1 cellular context compared by ENCODE assay signal in the genomic region with DNA sequence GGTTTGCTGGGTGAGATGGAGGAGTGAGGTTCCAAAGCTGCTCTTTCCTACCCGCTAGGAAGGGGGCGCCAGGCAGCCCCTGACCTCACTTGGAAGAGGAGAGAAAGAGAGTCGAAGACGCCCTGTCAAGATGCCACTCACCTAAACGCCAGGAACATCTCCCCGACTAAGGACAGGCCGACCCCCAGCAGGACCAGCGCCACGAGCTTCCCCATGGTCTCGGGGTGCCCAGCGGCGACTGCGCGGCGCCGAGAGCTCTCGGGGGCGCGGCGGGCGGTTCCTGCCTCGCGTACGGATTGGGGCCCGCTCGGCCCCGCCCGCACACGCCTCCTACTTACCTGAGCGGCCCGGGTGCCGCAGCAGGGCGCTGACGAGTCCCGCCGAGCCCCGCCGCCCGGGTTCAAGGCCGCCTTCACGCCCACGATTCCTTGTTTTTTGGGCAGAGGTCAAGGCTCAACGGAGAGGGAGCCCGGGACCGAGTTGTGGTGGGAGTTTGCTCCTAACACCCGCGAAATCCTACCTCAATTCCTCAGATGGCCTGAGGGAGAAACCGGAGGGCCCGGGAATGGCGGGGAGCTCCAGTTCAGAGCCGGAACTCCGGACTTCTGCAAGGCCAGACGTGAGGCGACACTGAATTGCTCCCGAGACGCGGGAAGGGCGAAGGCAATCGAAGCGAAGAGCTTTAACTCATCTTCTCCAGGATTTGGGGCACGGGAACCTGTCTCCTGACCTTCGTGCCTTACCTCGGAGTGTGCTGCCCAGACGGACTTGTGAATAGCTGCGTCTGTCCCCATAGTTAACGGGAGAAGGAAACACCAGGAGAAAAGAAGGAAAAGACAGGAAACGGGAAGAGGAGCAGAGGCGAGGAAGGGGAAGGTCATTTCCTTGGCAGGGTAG.
TF ChIP-seq lines count a peak whose summit lies in the region.

A gene (minus strand): TSS at position 240 of the 897 bp plus-strand sequence. CDS start 25 bp downstream, at position 215.

TF ChIP-seq in HepG2, 621 proteins besides CTCF, POLR2A, EP300 and RAD21 (continued from another document and continues in another):
- TF ChIP-seq, protein P1, sequence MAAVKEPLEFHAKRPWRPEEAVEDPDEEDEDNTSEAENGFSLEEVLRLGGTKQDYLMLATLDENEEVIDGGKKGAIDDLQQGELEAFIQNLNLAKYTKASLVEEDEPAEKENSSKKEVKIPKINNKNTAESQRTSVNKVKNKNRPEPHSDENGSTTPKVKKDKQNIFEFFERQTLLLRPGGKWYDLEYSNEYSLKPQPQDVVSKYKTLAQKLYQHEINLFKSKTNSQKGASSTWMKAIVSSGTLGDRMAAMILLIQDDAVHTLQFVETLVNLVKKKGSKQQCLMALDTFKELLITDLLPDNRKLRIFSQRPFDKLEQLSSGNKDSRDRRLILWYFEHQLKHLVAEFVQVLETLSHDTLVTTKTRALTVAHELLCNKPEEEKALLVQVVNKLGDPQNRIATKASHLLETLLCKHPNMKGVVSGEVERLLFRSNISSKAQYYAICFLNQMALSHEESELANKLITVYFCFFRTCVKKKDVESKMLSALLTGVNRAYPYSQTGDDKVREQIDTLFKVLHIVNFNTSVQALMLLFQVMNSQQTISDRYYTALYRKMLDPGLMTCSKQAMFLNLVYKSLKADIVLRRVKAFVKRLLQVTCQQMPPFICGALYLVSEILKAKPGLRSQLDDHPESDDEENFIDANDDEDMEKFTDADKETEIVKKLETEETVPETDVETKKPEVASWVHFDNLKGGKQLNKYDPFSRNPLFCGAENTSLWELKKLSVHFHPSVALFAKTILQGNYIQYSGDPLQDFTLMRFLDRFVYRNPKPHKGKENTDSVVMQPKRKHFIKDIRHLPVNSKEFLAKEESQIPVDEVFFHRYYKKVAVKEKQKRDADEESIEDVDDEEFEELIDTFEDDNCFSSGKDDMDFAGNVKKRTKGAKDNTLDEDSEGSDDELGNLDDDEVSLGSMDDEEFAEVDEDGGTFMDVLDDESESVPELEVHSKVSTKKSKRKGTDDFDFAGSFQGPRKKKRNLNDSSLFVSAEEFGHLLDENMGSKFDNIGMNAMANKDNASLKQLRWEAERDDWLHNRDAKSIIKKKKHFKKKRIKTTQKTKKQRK (IDR thresholded peaks at IDR 0.05; ENCODE audit: low read length), result no peak
- TF ChIP-seq ZNF713 (CRISPR knock-in tag; IDR thresholded peaks at IDR 0.05) (no peak), PTBP1 (IDR thresholded peaks at IDR 0.05; ENCODE audit: low read depth, low read length, poor library complexity, severe bottlenecking) (no peak), ZNF615 (CRISPR knock-in tag; IDR thresholded peaks at IDR 0.05; ENCODE audit: borderline replicate concordance) (no peak), FIP1L1 (IDR thresholded peaks at IDR 0.05; ENCODE audit: borderline replicate concordance, insufficient read depth, low read depth, low read length) (no peak), ZFP36 (IDR thresholded peaks at IDR 0.05; ENCODE audit: borderline replicate concordance, low read depth, low read length, partially characterized antibody) (no peak), TEAD2 (CRISPR knock-in tag; IDR thresholded peaks at IDR 0.05) (no peak), ZNF326 (CRISPR knock-in tag; IDR thresholded peaks at IDR 0.05; ENCODE audit: borderline replicate concordance) (no peak), HDAC6 (IDR thresholded peaks at IDR 0.05; ENCODE audit: low read depth, low read length) (no peak), NR2F2 (IDR thresholded peaks at IDR 0.05; ENCODE audit: borderline replicate concordance, low read depth) (no peak), CBX5 (CRISPR knock-in tag; IDR thresholded peaks at IDR 0.05; ENCODE audit: borderline replicate concordance) (no peak), LCORL (IDR thresholded peaks at IDR 0.05) (no peak), LCORL (CRISPR knock-in tag; IDR thresholded peaks at IDR 0.05) (peak; percentile 69), ZNF230 (CRISPR knock-in tag; IDR thresholded peaks at IDR 0.05) (peak; percentile 91), ZNF883 (CRISPR knock-in tag; IDR thresholded peaks at IDR 0.05; ENCODE audit: not compliant biosample characterization) (peak; percentile 54), PHF8 (CRISPR knock-in tag; IDR thresholded peaks at IDR 0.05) (peak; percentile 81), SMAD9 (CRISPR knock-in tag; IDR thresholded peaks at IDR 0.05) (no peak), KMT2B (CRISPR knock-in tag; IDR thresholded peaks at IDR 0.05) (no peak; the same call in 1 of the 2 replicates), HNRNPUL1 (IDR thresholded peaks at IDR 0.05; ENCODE audit: low read depth, low read length) (no peak), ZNF572 (CRISPR knock-in tag; IDR thresholded peaks at IDR 0.05) (no peak), CCDC6 (CRISPR knock-in tag; IDR thresholded peaks at IDR 0.05) (peak; percentile 40; the same call in 1 of the 2 replicates), ZZZ3 (CRISPR knock-in tag; IDR thresholded peaks at IDR 0.05; ENCODE audit: borderline replicate concordance) (no peak), HDAC2 (CRISPR knock-in tag; IDR thresholded peaks at IDR 0.05) (no peak; the same call in 1 of the 2 replicates), ZNF83 (CRISPR knock-in tag; IDR thresholded peaks at IDR 0.05; ENCODE audit: borderline replicate concordance) (no peak), CHD2 (IDR thresholded peaks at IDR 0.05; ENCODE audit: low read depth, low read length) (no peak), ZNF432 (CRISPR knock-in tag; IDR thresholded peaks at IDR 0.05; ENCODE audit: borderline replicate concordance) (0 out of 2 replicates have a peak, but pooled peaks have one; percentile 65), ZNF446 (CRISPR knock-in tag; IDR thresholded peaks at IDR 0.05) (no peak), ELF3 (CRISPR knock-in tag; IDR thresholded peaks at IDR 0.05) (peak; percentile 19; the same call in 1 of the 2 replicates), SNAPC2 (CRISPR knock-in tag; IDR thresholded peaks at IDR 0.05) (no peak), ZNF10 (CRISPR knock-in tag; IDR thresholded peaks at IDR 0.05; ENCODE audit: borderline replicate concordance, low read depth) (no peak), CHCHD3 (CRISPR knock-in tag; IDR thresholded peaks at IDR 0.05) (no peak), ZNF768 (CRISPR knock-in tag; IDR thresholded peaks at IDR 0.05) (peak; percentile 40; the same call in 1 of the 2 replicates), BRCA1 (CRISPR knock-in tag; IDR thresholded peaks at IDR 0.05) (peak; percentile 44; the same call in 1 of the 2 replicates), ZBTB21 (CRISPR knock-in tag; IDR thresholded peaks at IDR 0.05) (no peak), ZNF124 (CRISPR knock-in tag; IDR thresholded peaks at IDR 0.05) (no peak), HHEX (CRISPR knock-in tag; IDR thresholded peaks at IDR 0.05) (no peak), ARNT (IDR thresholded peaks at IDR 0.05) (no peak), HOXA3 (CRISPR knock-in tag; IDR thresholded peaks at IDR 0.05) (peak; percentile 63), ZMAT3 (CRISPR knock-in tag; conservative IDR thresholded peaks at IDR 0.05) (0 out of 2 replicates have a peak, but pooled peaks have one; percentile 51), FOSL2 (CRISPR knock-in tag; IDR thresholded peaks at IDR 0.05) (peak; percentile 38), ZNF383 (CRISPR knock-in tag; IDR thresholded peaks at IDR 0.05; ENCODE audit: borderline replicate concordance) (no peak), CEBPG (CRISPR knock-in tag; IDR thresholded peaks at IDR 0.05) (no peak), ZNF232 (CRISPR knock-in tag; IDR thresholded peaks at IDR 0.05; ENCODE audit: borderline replicate concordance) (peak; percentile 81; the same call in 1 of the 2 replicates), THAP11 (CRISPR knock-in tag; IDR thresholded peaks at IDR 0.05) (0 out of 2 replicates have a peak, but pooled peaks have one; percentile 10), ZNF777 (CRISPR knock-in tag; IDR thresholded peaks at IDR 0.05) (peak; percentile 71; the same call in 1 of the 2 replicates), AGO1 (IDR thresholded peaks at IDR 0.05; ENCODE audit: low read depth, low read length, poor library complexity, severe bottlenecking) (no peak), ZNF619 (CRISPR knock-in tag; IDR thresholded peaks at IDR 0.05) (0 out of 2 replicates have a peak, but pooled peaks have one; percentile 26), ZC3H13 (CRISPR knock-in tag; IDR thresholded peaks at IDR 0.05) (no peak), ZNF562 (CRISPR knock-in tag; IDR thresholded peaks at IDR 0.05; ENCODE audit: borderline replicate concordance) (0 out of 2 replicates have a peak, but pooled peaks have one; percentile 24), ATRX (CRISPR knock-in tag; IDR thresholded peaks at IDR 0.05; ENCODE audit: borderline replicate concordance) (no peak)
- TF ChIP-seq, protein P2, sequence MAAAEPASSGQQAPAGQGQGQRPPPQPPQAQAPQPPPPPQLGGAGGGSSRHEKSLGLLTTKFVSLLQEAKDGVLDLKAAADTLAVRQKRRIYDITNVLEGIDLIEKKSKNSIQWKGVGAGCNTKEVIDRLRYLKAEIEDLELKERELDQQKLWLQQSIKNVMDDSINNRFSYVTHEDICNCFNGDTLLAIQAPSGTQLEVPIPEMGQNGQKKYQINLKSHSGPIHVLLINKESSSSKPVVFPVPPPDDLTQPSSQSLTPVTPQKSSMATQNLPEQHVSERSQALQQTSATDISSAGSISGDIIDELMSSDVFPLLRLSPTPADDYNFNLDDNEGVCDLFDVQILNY (CRISPR knock-in tag; conservative IDR thresholded peaks at IDR 0.05), result no peak
- TF ChIP-seq, protein P3, sequence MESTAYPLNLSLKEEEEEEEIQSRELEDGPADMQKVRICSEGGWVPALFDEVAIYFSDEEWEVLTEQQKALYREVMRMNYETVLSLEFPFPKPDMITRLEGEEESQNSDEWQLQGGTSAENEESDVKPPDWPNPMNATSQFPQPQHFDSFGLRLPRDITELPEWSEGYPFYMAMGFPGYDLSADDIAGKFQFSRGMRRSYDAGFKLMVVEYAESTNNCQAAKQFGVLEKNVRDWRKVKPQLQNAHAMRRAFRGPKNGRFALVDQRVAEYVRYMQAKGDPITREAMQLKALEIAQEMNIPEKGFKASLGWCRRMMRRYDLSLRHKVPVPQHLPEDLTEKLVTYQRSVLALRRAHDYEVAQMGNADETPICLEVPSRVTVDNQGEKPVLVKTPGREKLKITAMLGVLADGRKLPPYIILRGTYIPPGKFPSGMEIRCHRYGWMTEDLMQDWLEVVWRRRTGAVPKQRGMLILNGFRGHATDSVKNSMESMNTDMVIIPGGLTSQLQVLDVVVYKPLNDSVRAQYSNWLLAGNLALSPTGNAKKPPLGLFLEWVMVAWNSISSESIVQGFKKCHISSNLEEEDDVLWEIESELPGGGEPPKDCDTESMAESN (CRISPR knock-in tag; conservative IDR thresholded peaks at IDR 0.05), result 0 out of 2 replicates have a peak, but pooled peaks have one; percentile 32
- TF ChIP-seq, protein P4, sequence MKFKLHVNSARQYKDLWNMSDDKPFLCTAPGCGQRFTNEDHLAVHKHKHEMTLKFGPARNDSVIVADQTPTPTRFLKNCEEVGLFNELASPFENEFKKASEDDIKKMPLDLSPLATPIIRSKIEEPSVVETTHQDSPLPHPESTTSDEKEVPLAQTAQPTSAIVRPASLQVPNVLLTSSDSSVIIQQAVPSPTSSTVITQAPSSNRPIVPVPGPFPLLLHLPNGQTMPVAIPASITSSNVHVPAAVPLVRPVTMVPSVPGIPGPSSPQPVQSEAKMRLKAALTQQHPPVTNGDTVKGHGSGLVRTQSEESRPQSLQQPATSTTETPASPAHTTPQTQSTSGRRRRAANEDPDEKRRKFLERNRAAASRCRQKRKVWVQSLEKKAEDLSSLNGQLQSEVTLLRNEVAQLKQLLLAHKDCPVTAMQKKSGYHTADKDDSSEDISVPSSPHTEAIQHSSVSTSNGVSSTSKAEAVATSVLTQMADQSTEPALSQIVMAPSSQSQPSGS (CRISPR knock-in tag; IDR thresholded peaks at IDR 0.05), result peak; percentile 56; the same call in 1 of the 2 replicates
- TF ChIP-seq, protein P5, sequence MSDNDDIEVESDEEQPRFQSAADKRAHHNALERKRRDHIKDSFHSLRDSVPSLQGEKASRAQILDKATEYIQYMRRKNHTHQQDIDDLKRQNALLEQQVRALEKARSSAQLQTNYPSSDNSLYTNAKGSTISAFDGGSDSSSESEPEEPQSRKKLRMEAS (IDR thresholded peaks at IDR 0.05), result peak; percentile 73
- TF ChIP-seq, protein P6, sequence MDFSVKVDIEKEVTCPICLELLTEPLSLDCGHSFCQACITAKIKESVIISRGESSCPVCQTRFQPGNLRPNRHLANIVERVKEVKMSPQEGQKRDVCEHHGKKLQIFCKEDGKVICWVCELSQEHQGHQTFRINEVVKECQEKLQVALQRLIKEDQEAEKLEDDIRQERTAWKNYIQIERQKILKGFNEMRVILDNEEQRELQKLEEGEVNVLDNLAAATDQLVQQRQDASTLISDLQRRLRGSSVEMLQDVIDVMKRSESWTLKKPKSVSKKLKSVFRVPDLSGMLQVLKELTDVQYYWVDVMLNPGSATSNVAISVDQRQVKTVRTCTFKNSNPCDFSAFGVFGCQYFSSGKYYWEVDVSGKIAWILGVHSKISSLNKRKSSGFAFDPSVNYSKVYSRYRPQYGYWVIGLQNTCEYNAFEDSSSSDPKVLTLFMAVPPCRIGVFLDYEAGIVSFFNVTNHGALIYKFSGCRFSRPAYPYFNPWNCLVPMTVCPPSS (IDR thresholded peaks at IDR 0.05), result no peak
- TF ChIP-seq, protein P7, sequence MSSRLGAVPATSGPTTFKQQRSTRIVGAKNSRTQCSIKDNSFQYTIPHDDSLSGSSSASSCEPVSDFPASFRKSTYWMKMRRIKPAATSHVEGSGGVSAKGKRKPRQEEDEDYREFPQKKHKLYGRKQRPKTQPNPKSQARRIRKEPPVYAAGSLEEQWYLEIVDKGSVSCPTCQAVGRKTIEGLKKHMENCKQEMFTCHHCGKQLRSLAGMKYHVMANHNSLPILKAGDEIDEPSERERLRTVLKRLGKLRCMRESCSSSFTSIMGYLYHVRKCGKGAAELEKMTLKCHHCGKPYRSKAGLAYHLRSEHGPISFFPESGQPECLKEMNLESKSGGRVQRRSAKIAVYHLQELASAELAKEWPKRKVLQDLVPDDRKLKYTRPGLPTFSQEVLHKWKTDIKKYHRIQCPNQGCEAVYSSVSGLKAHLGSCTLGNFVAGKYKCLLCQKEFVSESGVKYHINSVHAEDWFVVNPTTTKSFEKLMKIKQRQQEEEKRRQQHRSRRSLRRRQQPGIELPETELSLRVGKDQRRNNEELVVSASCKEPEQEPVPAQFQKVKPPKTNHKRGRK (CRISPR knock-in tag; IDR thresholded peaks at IDR 0.05), result no peak
- TF ChIP-seq, protein P8, sequence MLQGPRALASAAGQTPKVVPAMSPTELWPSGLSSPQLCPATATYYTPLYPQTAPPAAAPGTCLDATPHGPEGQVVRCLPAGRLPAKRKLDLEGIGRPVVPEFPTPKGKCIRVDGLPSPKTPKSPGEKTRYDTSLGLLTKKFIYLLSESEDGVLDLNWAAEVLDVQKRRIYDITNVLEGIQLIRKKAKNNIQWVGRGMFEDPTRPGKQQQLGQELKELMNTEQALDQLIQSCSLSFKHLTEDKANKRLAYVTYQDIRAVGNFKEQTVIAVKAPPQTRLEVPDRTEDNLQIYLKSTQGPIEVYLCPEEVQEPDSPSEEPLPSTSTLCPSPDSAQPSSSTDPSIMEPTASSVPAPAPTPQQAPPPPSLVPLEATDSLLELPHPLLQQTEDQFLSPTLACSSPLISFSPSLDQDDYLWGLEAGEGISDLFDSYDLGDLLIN (CRISPR knock-in tag; IDR thresholded peaks at IDR 0.05; ENCODE audit: borderline replicate concordance), result peak; percentile 81
- TF ChIP-seq, protein P9, sequence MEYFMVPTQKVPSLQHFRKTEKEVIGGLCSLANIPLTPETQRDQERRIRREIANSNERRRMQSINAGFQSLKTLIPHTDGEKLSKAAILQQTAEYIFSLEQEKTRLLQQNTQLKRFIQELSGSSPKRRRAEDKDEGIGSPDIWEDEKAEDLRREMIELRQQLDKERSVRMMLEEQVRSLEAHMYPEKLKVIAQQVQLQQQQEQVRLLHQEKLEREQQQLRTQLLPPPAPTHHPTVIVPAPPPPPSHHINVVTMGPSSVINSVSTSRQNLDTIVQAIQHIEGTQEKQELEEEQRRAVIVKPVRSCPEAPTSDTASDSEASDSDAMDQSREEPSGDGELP (IDR thresholded peaks at IDR 0.05; ENCODE audit: borderline replicate concordance, low read depth), result peak; percentile 33; the same call in 1 of the 2 replicates
